1 cellular context compared by ENCODE assay signal in genomic region chr7:93231799-93232672, GRCh38.
TF ChIP-seq lines count a peak whose summit lies in the region.

Gene VPS50, plus strand, starts transcription at chr7:93232366. Its CDS starts 102 bp downstream, at chr7:93232468.

TF ChIP-seq in WTC11, 78 proteins besides CTCF, POLR2A, EP300 and RAD21 (continued from another document):
- TF ChIP-seq ARID4B (CRISPR knock-in tag; IDR thresholded peaks at IDR 0.05; ENCODE audit: borderline replicate concordance) (peak; percentile 40; the same call in 1 of the 2 replicates), ZNF281 (CRISPR knock-in tag; IDR thresholded peaks at IDR 0.05) (no peak), TP53 (CRISPR knock-in tag; IDR thresholded peaks at IDR 0.05) (no peak), KAT7 (CRISPR knock-in tag; IDR thresholded peaks at IDR 0.05; ENCODE audit: borderline replicate concordance) (no peak), MLX (CRISPR knock-in tag; IDR thresholded peaks at IDR 0.05) (no peak), JAZF1 (CRISPR knock-in tag; IDR thresholded peaks at IDR 0.05) (no peak), ZBTB21 (CRISPR knock-in tag; IDR thresholded peaks at IDR 0.05; ENCODE audit: borderline replicate concordance) (no peak), CDX4 (CRISPR knock-in tag; IDR thresholded peaks at IDR 0.05; ENCODE audit: borderline replicate concordance) (no peak), AFF4 (CRISPR knock-in tag; IDR thresholded peaks at IDR 0.05; ENCODE audit: borderline replicate concordance) (no peak), USF2 (CRISPR knock-in tag; IDR thresholded peaks at IDR 0.05) (peak; percentile 100), ERG (CRISPR knock-in tag; IDR thresholded peaks at IDR 0.05) (no peak), USF1 (CRISPR knock-in tag; IDR thresholded peaks at IDR 0.05) (peak; percentile 100), ZNF671 (CRISPR knock-in tag; IDR thresholded peaks at IDR 0.05) (no peak), IRF2 (CRISPR knock-in tag; IDR thresholded peaks at IDR 0.05; ENCODE audit: borderline replicate concordance, low read depth) (no peak), ZNF219 (CRISPR knock-in tag; IDR thresholded peaks at IDR 0.05; ENCODE audit: borderline replicate concordance) (no peak), MAX (CRISPR knock-in tag; IDR thresholded peaks at IDR 0.05) (peak; percentile 53; the same call in 1 of the 2 replicates), SMAD3 (CRISPR knock-in tag; IDR thresholded peaks at IDR 0.05; ENCODE audit: borderline replicate concordance) (no peak), SP1 (CRISPR knock-in tag; conservative IDR thresholded peaks at IDR 0.05) (peak; percentile 76), CREM (CRISPR knock-in tag; IDR thresholded peaks at IDR 0.05) (no peak), GABPB1 (CRISPR knock-in tag; IDR thresholded peaks at IDR 0.05) (no peak; the same call in 1 of the 2 replicates), ESRRA (CRISPR knock-in tag; IDR thresholded peaks at IDR 0.05; ENCODE audit: borderline replicate concordance) (no peak), ETV6 (CRISPR knock-in tag; IDR thresholded peaks at IDR 0.05) (no peak), NFE2L1 (CRISPR knock-in tag; IDR thresholded peaks at IDR 0.05) (no peak), ZNF532 (CRISPR knock-in tag; IDR thresholded peaks at IDR 0.05; ENCODE audit: borderline replicate concordance) (no peak), ZNF317 (CRISPR knock-in tag; IDR thresholded peaks at IDR 0.05; ENCODE audit: borderline replicate concordance, low read depth) (no peak), NFYB (CRISPR knock-in tag; conservative IDR thresholded peaks at IDR 0.05; ENCODE audit: low read depth) (no peak), CBFB (CRISPR knock-in tag; IDR thresholded peaks at IDR 0.05; ENCODE audit: low read depth) (no peak), E2F1 (CRISPR knock-in tag; IDR thresholded peaks at IDR 0.05) (no peak), ATF2 (CRISPR knock-in tag; IDR thresholded peaks at IDR 0.05; ENCODE audit: borderline replicate concordance, low read depth) (no peak), TCF7 (CRISPR knock-in tag; IDR thresholded peaks at IDR 0.05; ENCODE audit: low read depth) (no peak)
